ENCODE assay signal across 8 cellular contexts in the genomic region with DNA sequence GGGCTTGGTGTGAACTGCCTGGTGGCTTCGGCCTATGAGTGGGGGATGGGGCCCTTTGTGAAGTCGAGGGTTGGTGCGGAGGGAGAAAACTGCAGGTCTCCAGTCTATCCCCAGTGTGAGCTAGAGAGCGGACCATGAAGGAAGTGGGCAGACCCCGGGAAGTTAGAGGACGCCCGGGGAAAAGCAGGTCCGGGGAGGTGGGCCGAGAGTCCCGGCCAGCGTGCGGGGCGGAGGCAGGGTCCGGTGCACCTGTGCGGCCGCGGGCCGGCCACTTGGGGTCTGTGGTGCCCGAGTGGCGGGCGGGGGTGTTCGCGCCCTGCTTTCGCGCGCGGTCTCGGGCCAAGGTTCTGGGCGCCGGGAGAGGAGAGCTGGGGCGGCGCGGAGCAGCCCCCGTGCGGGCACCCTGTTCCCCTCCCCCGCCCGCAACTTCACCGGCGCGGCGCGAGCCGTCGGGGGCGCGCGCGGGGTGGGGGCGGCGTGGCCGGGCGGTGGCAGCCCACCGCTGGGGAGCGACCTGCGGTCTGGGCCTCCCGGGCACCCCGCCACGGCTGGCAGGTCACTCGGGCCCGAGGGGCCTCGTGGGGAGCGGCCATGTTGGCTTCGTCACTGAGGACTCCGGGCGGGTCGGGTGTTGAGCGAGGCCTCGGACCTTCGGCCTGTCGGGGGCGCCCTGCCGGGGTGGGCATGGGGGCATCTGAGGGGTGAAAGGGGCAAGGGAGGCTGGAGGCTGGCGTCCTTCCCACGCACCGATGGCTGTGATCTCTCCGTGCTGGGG. TPM values are rescaled to one million over a fixed set of nuclear protein-coding genes. Genes with fewer than 3 reads are reported as not detected.
DNase-seq lines count a peak whose midpoint lies in the region; ATAC-seq and TF ChIP-seq lines count a peak whose summit lies in the region.

No MANE protein-coding gene starts in this region.

- H3K9me3 ChIP-seq in NT2/D1 (ENCODE audit: insufficient read depth, low read length) = no peaks in the 10 kb centered on the region
- no peaks in the 10 kb centered on the region for H3K9me3 ChIP-seq in upper lobe of right lung

- H3K27me3 ChIP-seq in NT2/D1 (ENCODE audit: insufficient read depth, insufficient read length) (no peaks in the 10 kb centered on the region), upper lobe of right lung (no peaks in the 10 kb centered on the region)

- H3K4me3 ChIP-seq in NT2/D1 (ENCODE audit: insufficient read length, low read depth) (peak overlapping the region; percentile 73), fibroblast of pulmonary artery (replicated peaks; ENCODE audit: low read depth, low read length) (peak overlapping the region; percentile 53), upper lobe of right lung (peak overlapping the region; percentile 67)

- no peaks in the 10 kb centered on the region for H3K4me1 ChIP-seq in NT2/D1 (ENCODE audit: insufficient read depth, insufficient read length)
- H3K4me1 ChIP-seq in upper lobe of right lung = peaks cover 41% of the 10 kb centered on the region

- no peaks in the 10 kb centered on the region for H3K9me3 Mint-ChIP-seq in natural killer cell

- H3K27ac Mint-ChIP-seq in natural killer cell = peak overlapping the region; percentile 89 to 93

- peak; percentile 30; the same call in 2 of the 3 replicates for TF ChIP-seq CTCF in GM12872 (IDR thresholded peaks at IDR 0.05; ENCODE audit: insufficient read depth, low read depth, low read length)
- TF ChIP-seq CTCF in fibroblast of pulmonary artery (IDR thresholded peaks at IDR 0.05; ENCODE audit: low read length, missing control alignments) = no peak
- TF ChIP-seq CTCF in natural killer cell (IDR thresholded peaks at IDR 0.05) = no peak
- peak; percentile 2 for TF ChIP-seq CTCF in upper lobe of right lung (IDR thresholded peaks at IDR 0.05)

- H3K27ac ChIP-seq in upper lobe of right lung = peak overlapping the region; percentile 85

- peaks cover 67 to 68% of the 10 kb centered on the region in 2 donors for H3K4me1 Mint-ChIP-seq in natural killer cell

- peak overlapping the region; percentile 97 for H3K4me3 Mint-ChIP-seq in natural killer cell

- ATAC-seq in HG02588 (IDR thresholded peaks at IDR 0.05; ENCODE audit: unreplicated experiment) = peak; percentile 30
- peak; percentile 23 to 46 (median 27) for ATAC-seq in natural killer cell
- ATAC-seq in upper lobe of right lung = peak; percentile 70

- peak overlapping the region; percentile 87 for H3K9ac ChIP-seq in NT2/D1 (ENCODE audit: insufficient read length, low read depth)

- H3K36me3 Mint-ChIP-seq in natural killer cell = peaks cover 12% of the 10 kb centered on the region

- H3K36me3 ChIP-seq in NT2/D1 (ENCODE audit: insufficient read depth, insufficient read length, low read length) (peaks cover 52% of the 10 kb centered on the region), upper lobe of right lung (no peaks in the 10 kb centered on the region)

- DNase-seq in NT2/D1 (ENCODE audit: low read depth, low spot score) (peak; percentile 57), fibroblast of pulmonary artery (ENCODE audit: low read depth) (no peak), natural killer cell (peak; percentile 45), upper lobe of right lung (peak; percentile 83), DMS79 (lab: John Stamatoyannopoulos, UW) (no peak)
- DNase-seq in activated effector memory CD4-positive, alpha-beta T cell treated with Interleukin-2 at 50 U/mL for 16 hours = peak; percentile 16

- intact Hi-C loops in natural killer cell (cut with micrococcal nuclease) = no loop called here
- intact Hi-C loops in upper lobe of right lung (cut with DNase I) = no loop called here

- H3K27me3 Mint-ChIP-seq in natural killer cell (ENCODE audit: low read depth in 2 of 2) = no peaks in the 10 kb centered on the region

RNA-seq across cellular contexts. Expression of gene UBE2E1, which starts 4.8 kb away (rescaled TPM):
- total RNA-seq in natural killer cell (10 to 100 TPM; 80.0 to 89.5 (median 86.9) TPM), upper lobe of right lung (89.8 TPM)

Comparison
In these comparisons a context has a peak if more than half of its experiments do, and no peak if none do; other contexts are left out.
1. CTCF ChIP-seq: peak in GM12872 (single experiment) and upper lobe of right lung (single experiment); none in fibroblast of pulmonary artery (single experiment) and natural killer cell (single experiment).
2. DNase-seq: peak in NT2/D1 (single experiment), activated effector memory CD4-positive, alpha-beta T cell treated with Interleukin-2 at 50 U/mL for 16 hours (single experiment), natural killer cell (single experiment) and upper lobe of right lung (single experiment); none in fibroblast of pulmonary artery (single experiment) and DMS79 (single experiment).
3. Peak in every context shown above with its lines, with median percentiles within 50 percentile points of each other: ATAC-seq and H3K4me3 ChIP-seq.